In genomic region chr9:76023715-76024195, GRCh38 we compare ENCODE assay signal across 11 cellular contexts.
DNase-seq lines count a peak whose midpoint lies in the region; ATAC-seq and TF ChIP-seq lines count a peak whose summit lies in the region.
"Had no signal": no experiment of that assay in that cellular context is flagged by ENCODE, and none has a peak within 500 bp of the region (broad histone marks: within the 10 kb centered on the region; RNA-seq: fewer than 3 reads in every experiment).

No MANE protein-coding gene starts in this region.

- no peak for TF ChIP-seq EP300 in esophagus muscularis mucosa (IDR thresholded peaks at IDR 0.05)

- TF ChIP-seq POLR2A in esophagus muscularis mucosa (IDR thresholded peaks at IDR 0.05; ENCODE audit: low read depth): no peak

- H3K9me3 ChIP-seq in SJSA1 (replicated peaks) (no peaks in the 10 kb centered on the region), esophagus muscularis mucosa (no peaks in the 10 kb centered on the region)
- H3K9me3 ChIP-seq: thoracic aorta had no signal

- 85% methylated on average over 7 of the region's 7 CpGs for WGBS in esophagus muscularis mucosa

- no peaks in the 10 kb centered on the region for H3K27me3 ChIP-seq in SJSA1 (replicated peaks)
- H3K27me3 ChIP-seq in esophagus muscularis mucosa: no peaks in the 10 kb centered on the region

- peaks cover 95% of the 10 kb centered on the region for H3K4me1 Mint-ChIP-seq in activated naive CD4-positive, alpha-beta T cell treated with anti-CD3 and anti-CD28 coated beads, Interleukin-2, amount 10 ng/mL, durations not matched to agents 7 days and 5 days
- peaks cover 17% of the 10 kb centered on the region for H3K4me1 Mint-ChIP-seq in mesothelial cell of epicardium
- H3K4me1 Mint-ChIP-seq: nephron had no signal

- CTCF ChIA-PET in activated naive CD4-positive, alpha-beta T cell treated with anti-CD3 and anti-CD28 coated beads, Interleukin-2, amount 10 ng/mL, durations not matched to agents 7 days and 5 days (lab: Charles Lee): interaction anchor here (0.8 to 2.4 kb wide), 6 partner anchors 17 to 280 kb away, joined by 3 to 5 read pairs (median 4); no protein-coding TSS in a partner anchor

- no peak for ATAC-seq in HG03521 (IDR thresholded peaks at IDR 0.05; ENCODE audit: unreplicated experiment)

- H3K27ac Mint-ChIP-seq in activated naive CD4-positive, alpha-beta T cell treated with anti-CD3 and anti-CD28 coated beads, Interleukin-2, amount 10 ng/mL, durations not matched to agents 7 days and 5 days: peak overlapping the region; percentile 92
- H3K27ac Mint-ChIP-seq in mesothelial cell of epicardium: peak overlapping the region; percentile 60
- H3K27ac Mint-ChIP-seq: nephron had no signal

- H3K4me3 ChIP-seq in SJSA1: no peak overlapping the region
- H3K4me3 ChIP-seq in esophagus muscularis mucosa: no peak overlapping the region
- H3K4me3 ChIP-seq: thoracic aorta had no signal

- peak; percentile 27 for DNase-seq in COLO829 (ENCODE audit: low spot score)
- peak in 1 of 2 experiments; percentile 80 for DNase-seq in SJSA1 (ENCODE audit: low read depth in 1 of 2, low spot score in 2 of 2)
- DNase-seq in activated naive CD4-positive, alpha-beta T cell treated with anti-CD3 and anti-CD28 coated beads, Interleukin-2, amount 10 ng/mL, durations not matched to agents 7 days and 5 days: peak; percentile 69
- DNase-seq in mesothelial cell of epicardium (ENCODE audit: low spot score in 2 of 2, unreplicated experiment in 2 of 2): no peak
- DNase-seq in NCI-H524 (lab: John Stamatoyannopoulos, UW): no peak
- no peak for DNase-seq in NOMO-1 treated with dmso at 0.1 percent for 144 hours (lab: John Stamatoyannopoulos, UW; ENCODE audit: unreplicated experiment)
- DNase-seq in esophagus muscularis mucosa (ENCODE audit: extremely low spot score): no peak
- DNase-seq: NCI-H510A had no signal

- intact Hi-C loops in esophagus muscularis mucosa (cut with DNase I): no loop called here

- no peaks in the 10 kb centered on the region for H3K27me3 Mint-ChIP-seq in activated naive CD4-positive, alpha-beta T cell treated with anti-CD3 and anti-CD28 coated beads, Interleukin-2, amount 10 ng/mL, durations not matched to agents 7 days and 5 days
- no peaks in the 10 kb centered on the region for H3K27me3 Mint-ChIP-seq in mesothelial cell of epicardium (ENCODE audit: low read depth)

- peak overlapping the region; percentile 64 for H3K4me3 Mint-ChIP-seq in activated naive CD4-positive, alpha-beta T cell treated with anti-CD3 and anti-CD28 coated beads, Interleukin-2, amount 10 ng/mL, durations not matched to agents 7 days and 5 days
- H3K4me3 Mint-ChIP-seq in mesothelial cell of epicardium: no peak overlapping the region
- H3K4me3 Mint-ChIP-seq: nephron had no signal

- H3K9me3 Mint-ChIP-seq in activated naive CD4-positive, alpha-beta T cell treated with anti-CD3 and anti-CD28 coated beads, Interleukin-2, amount 10 ng/mL, durations not matched to agents 7 days and 5 days: peaks cover 4% of the 10 kb centered on the region
- H3K9me3 Mint-ChIP-seq in mesothelial cell of epicardium: no peaks in the 10 kb centered on the region
- H3K9me3 Mint-ChIP-seq: nephron had no signal

- peaks cover 9% of the 10 kb centered on the region; the same call in 1 of the 2 replicates for H3K36me3 ChIP-seq in SJSA1
- H3K36me3 ChIP-seq in esophagus muscularis mucosa: peaks cover 7 to 27% (median 8%) of the 10 kb centered on the region in 4 donors

- peak overlapping the region; percentile 86 for H3K27ac ChIP-seq in SJSA1
- H3K27ac ChIP-seq in esophagus muscularis mucosa (replicated peaks in 1 of 4): no peak overlapping the region
- H3K27ac ChIP-seq: thoracic aorta had no signal

- peaks cover 44% of the 10 kb centered on the region for H3K4me1 ChIP-seq in SJSA1 (replicated peaks)
- no peaks in the 10 kb centered on the region for H3K4me1 ChIP-seq in esophagus muscularis mucosa

- peaks cover 25% of the 10 kb centered on the region for H3K36me3 Mint-ChIP-seq in activated naive CD4-positive, alpha-beta T cell treated with anti-CD3 and anti-CD28 coated beads, Interleukin-2, amount 10 ng/mL, durations not matched to agents 7 days and 5 days
- peaks cover 8% of the 10 kb centered on the region for H3K36me3 Mint-ChIP-seq in mesothelial cell of epicardium

- TF ChIP-seq CTCF in mesothelial cell of epicardium (IDR thresholded peaks at IDR 0.05; ENCODE audit: unreplicated experiment) (no peak), esophagus muscularis mucosa (IDR thresholded peaks at IDR 0.05) (no peak)

Comparison
In these comparisons a context has a peak if more than half of its experiments do, and no peak if none do; other contexts are left out.
1. DNase-seq: peak in COLO829 (single experiment) and activated naive CD4-positive, alpha-beta T cell treated with anti-CD3 and anti-CD28 coated beads, Interleukin-2, amount 10 ng/mL, durations not matched to agents 7 days and 5 days (single experiment); none in mesothelial cell of epicardium (0 of 2), NCI-H524 (0 of 2), NOMO-1 treated with dmso at 0.1 percent for 144 hours (single experiment) and esophagus muscularis mucosa (single experiment).